In the genomic region with DNA sequence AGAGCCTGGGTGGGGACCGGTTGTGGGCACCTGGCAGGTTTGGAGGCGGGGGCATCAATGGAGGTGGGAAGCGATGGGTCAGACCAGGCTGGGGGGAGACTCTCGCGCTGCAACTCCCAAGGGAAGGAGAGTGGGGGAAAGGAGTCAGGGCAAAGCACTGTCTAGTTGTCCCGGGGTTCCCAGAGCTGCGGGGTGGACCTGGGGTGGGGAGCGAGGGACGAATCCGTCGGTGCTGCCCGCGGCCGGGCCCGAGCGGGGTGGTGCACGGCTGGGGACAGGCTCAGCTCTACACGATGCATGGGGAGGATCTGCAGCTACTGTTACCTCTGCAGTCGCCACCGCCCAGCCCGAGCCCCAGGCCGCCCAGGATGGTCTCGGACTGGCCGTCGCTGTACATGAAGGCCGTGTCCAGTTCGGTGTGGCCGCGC, we compare ENCODE assay signal across 8 cellular contexts. TPM values are rescaled to one million over a fixed set of nuclear protein-coding genes. Genes with fewer than 3 reads are reported as not detected.
DNase-seq lines count a peak whose midpoint lies in the region; TF ChIP-seq lines count a peak whose summit lies in the region.

No MANE protein-coding gene starts in this region.

- H3K4me3 Mint-ChIP-seq in activated naive CD8-positive, alpha-beta T cell: peak overlapping the region; percentile 92

- H3K9me3 Mint-ChIP-seq in activated naive CD8-positive, alpha-beta T cell (ENCODE audit: low read depth): no peaks in the 10 kb centered on the region

- no peak for TF ChIP-seq CTCF in HL-60 (IDR thresholded peaks at IDR 0.05; ENCODE audit: insufficient read depth, low read length)
- TF ChIP-seq CTCF in spleen (IDR thresholded peaks at IDR 0.05 in 8 of 11, conservative IDR thresholded peaks at IDR 0.05 in 3 of 11): no peak

- peak; percentile 65 for DNase-seq in NCI-H82 (lab: John Stamatoyannopoulos, UW)
- DNase-seq in NCI-H82 treated with DMSO at 0.1 percent for 48 hours (lab: John Stamatoyannopoulos, UW; ENCODE audit: unreplicated experiment): no peak
- DNase-seq in HL-60 (ENCODE audit: low read depth in 1 of 2, low spot score in 1 of 2): no peak
- DNase-seq in spleen: no peak
- DNase-seq in OCI-M1 (lab: John Stamatoyannopoulos, UW): no peak
- no peak for DNase-seq in NCI-H226

- peak overlapping the region; percentile 68 for H3K27ac ChIP-seq in HL-60 (replicated peaks)
- H3K27ac ChIP-seq in spleen: peak overlapping the region; percentile 46 to 92 (median 84)

- no peak for TF ChIP-seq POLR2A in spleen (IDR thresholded peaks at IDR 0.05)

- no peaks in the 10 kb centered on the region for H3K27me3 Mint-ChIP-seq in activated naive CD8-positive, alpha-beta T cell

- H3K4me3 ChIP-seq in HL-60 (replicated peaks; ENCODE audit: insufficient read depth, low read length) (peak overlapping the region; percentile 66), iPS-11a (ENCODE audit: low read depth, low read length) (peak overlapping the region; percentile 81), spleen (peak overlapping the region; percentile 80 to 99 (median 86))

- H3K36me3 ChIP-seq in spleen: peaks cover 0 to 21% (median 19%) of the 10 kb centered on the region in 6 donors

- no peaks in the 10 kb centered on the region for H3K27me3 ChIP-seq in HL-60 (ENCODE audit: insufficient read depth, poor library complexity, severe bottlenecking)
- no peaks in the 10 kb centered on the region for H3K27me3 ChIP-seq in spleen (replicated peaks in 1 of 7)

- intact Hi-C loops in spleen (cut with DNase I; ENCODE audit: low total_unique reads): no loop called here

- peaks cover 43 to 64% (median 55%) of the 10 kb centered on the region in 6 donors for H3K4me1 ChIP-seq in spleen

- no peaks in the 10 kb centered on the region for H3K9me3 ChIP-seq in spleen

- H3K27ac Mint-ChIP-seq in activated naive CD8-positive, alpha-beta T cell: peak overlapping the region; percentile 62

- H3K4me1 Mint-ChIP-seq in activated naive CD8-positive, alpha-beta T cell (ENCODE audit: low read depth): peaks cover 34% of the 10 kb centered on the region

- peaks cover 8% of the 10 kb centered on the region for H3K36me3 Mint-ChIP-seq in activated naive CD8-positive, alpha-beta T cell

- WGBS in spleen, 5 donors: 0 to 3% (median 1%) methylated on average over 15 to 29 of the region's 29 CpGs

RNA-seq across cellular contexts. Expression of gene AKR7A2, which starts 0.4 kb away (rescaled TPM):
- total RNA-seq in spleen: 10 to 100 TPM; 31.4 to 68.4 (median 34.6) TPM
- 10 to 100 TPM; 14.6 to 35.5 (median 28.6) TPM for polyA plus RNA-seq in spleen

RNA-seq across cellular contexts. Expression of gene SLC66A1, which starts 0.6 kb away (rescaled TPM):
- 10 to 100 TPM; 10.8 to 17.6 (median 12.7) TPM for total RNA-seq in spleen
- polyA plus RNA-seq in spleen: 10 to 100 TPM in 2 of 3 donors, 1 to 10 TPM in 1; 9.6 to 20.9 (median 17.3) TPM

RNA-seq across cellular contexts. Expression of gene AKR7A3, which starts 22.9 kb away (rescaled TPM):
- total RNA-seq in spleen: 1 to 10 TPM in 4 of 7 donors, under 1 TPM in 3; 0.60 to 2.2 (median 1.4) TPM
- 1 to 10 TPM in 2 of 3 donors, under 1 TPM in 1; 0.55 to 1.8 (median 1.0) TPM for polyA plus RNA-seq in spleen

RNA-seq across cellular contexts. Expression of gene MRTO4, which starts 59.9 kb away (rescaled TPM):
- total RNA-seq in spleen: 10 to 100 TPM; 12.1 to 31.6 (median 20.7) TPM
- polyA plus RNA-seq in spleen: 10 to 100 TPM; 41.3 to 44.1 (median 43.2) TPM
